8 cellular contexts compared by ENCODE assay signal in the genomic region with DNA sequence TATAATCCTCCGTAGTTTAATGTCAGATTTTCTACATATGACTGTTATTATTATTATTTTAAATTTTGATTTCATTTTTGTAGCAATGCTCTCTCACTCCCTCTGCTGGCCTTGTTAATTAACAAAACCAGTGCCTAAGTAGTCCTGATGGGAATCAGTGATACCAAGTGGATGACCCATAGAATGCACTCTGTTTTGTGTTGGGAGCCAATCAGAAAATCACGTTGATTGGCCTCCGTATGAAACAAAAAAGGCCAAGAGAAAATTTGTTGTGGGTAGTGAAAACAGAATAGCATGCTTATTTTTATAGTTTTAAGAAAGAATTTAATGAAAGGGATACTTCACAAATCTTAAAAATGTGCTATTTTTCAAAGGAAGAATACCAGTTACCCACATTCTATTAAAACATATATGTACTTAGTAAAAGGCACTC. TPM values are rescaled to one million over a fixed set of nuclear protein-coding genes. Genes with fewer than 3 reads are reported as not detected.
A peak's percentile ranks its signal among the peaks of the same experiment; 100 is the strongest.
DNase-seq lines count a peak whose midpoint lies in the region; ATAC-seq, FAIRE-seq and TF ChIP-seq lines count a peak whose summit lies in the region.

No MANE protein-coding gene starts in this region.

- peaks cover 7% of the 10 kb centered on the region; the same call in 1 of the 2 replicates for H3K27me3 ChIP-seq in PC-3 (ENCODE audit: low read length)
- H3K27me3 ChIP-seq in esophagus squamous epithelium = no peaks in the 10 kb centered on the region

- no peak overlapping the region for H3K27ac Mint-ChIP-seq in activated T-cell treated with anti-CD3 and anti-CD28 coated beads, Interleukin-2, amount 50 U/mL, for 24 hours

- no peaks in the 10 kb centered on the region for H3K9me2 ChIP-seq in PC-3 (replicated peaks; ENCODE audit: low read length)

- CTCF ChIA-PET in PC-3 (lab: Charles Lee) = interaction anchor here (1.6 kb wide), 1 partner anchor 251 kb away, joined by 5 read pairs; no protein-coding TSS in a partner anchor

- intact Hi-C loops in PC-3 (cut with micrococcal nuclease) (loop anchor here (1.0 to 10.0 kb wide), 8 partner anchors 34 to 1850 kb away; partner anchors contain the start of gene MEIS2), esophagus squamous epithelium (cut with DNase I) (loop anchor here (5.0 kb wide), 1 partner anchor 247 kb away; no protein-coding TSS in a partner anchor)

- no peak for FAIRE-seq in GM19239 (lab: Jason Lieb, UNC)

- no peak for TF ChIP-seq POLR2A in esophagus squamous epithelium (IDR thresholded peaks at IDR 0.05)

- ATAC-seq in GM21526 (IDR thresholded peaks at IDR 0.05; ENCODE audit: low FRiP score, unreplicated experiment) (peak; percentile 58), PC-3 (peak; percentile 86), GM21447 (IDR thresholded peaks at IDR 0.05; ENCODE audit: unreplicated experiment) (no peak)

- H3K9me3 Mint-ChIP-seq in activated T-cell treated with anti-CD3 and anti-CD28 coated beads, Interleukin-2, amount 50 U/mL, for 24 hours = no peaks in the 10 kb centered on the region

- no TSS peak for BruUV-seq in PC-3 (replicated peaks; lab: Mats Ljungman, UMichigan)

- no peak overlapping the region for H3K4me3 Mint-ChIP-seq in activated T-cell treated with anti-CD3 and anti-CD28 coated beads, Interleukin-2, amount 50 U/mL, for 24 hours

- H3K9me3 ChIP-seq in PC-3 (ENCODE audit: low read length) = no peaks in the 10 kb centered on the region
- H3K9me3 ChIP-seq in esophagus squamous epithelium = no peaks in the 10 kb centered on the region

- 0 out of 2 replicates have a peak overlapping the region, but pooled peaks have one; percentile 10 for H2AFZ ChIP-seq in PC-3 (ENCODE audit: low read length)

- WGBS in esophagus squamous epithelium, 2 donors = 20 to 23% methylated on average over 3 of the region's 3 CpGs

- H4K20me1 ChIP-seq in PC-3 (ENCODE audit: low read length) = no peaks in the 10 kb centered on the region

- H3K27ac ChIP-seq in PC-3 (ENCODE audit: low read length) = no peak overlapping the region
- no peak overlapping the region for H3K27ac ChIP-seq in esophagus squamous epithelium

- peaks cover 30% of the 10 kb centered on the region for H3K27me3 Mint-ChIP-seq in activated T-cell treated with anti-CD3 and anti-CD28 coated beads, Interleukin-2, amount 50 U/mL, for 24 hours

- H3K4me3 ChIP-seq in PC-3 (ENCODE audit: low read length) (no peak overlapping the region), esophagus squamous epithelium (no peak overlapping the region)

- H3F3A ChIP-seq in PC-3 (ENCODE audit: low read length, unreplicated experiment) = no peaks in the 10 kb centered on the region

- H3K4me1 Mint-ChIP-seq in activated T-cell treated with anti-CD3 and anti-CD28 coated beads, Interleukin-2, amount 50 U/mL, for 24 hours (ENCODE audit: low read depth) = no peaks in the 10 kb centered on the region

- POLR2A ChIA-PET in PC-3 (lab: Charles Lee; ENCODE audit: unreplicated experiment) = no interaction called here

- no peak overlapping the region for H3K4me2 ChIP-seq in PC-3 (ENCODE audit: low read length)

- H3K36me3 ChIP-seq in PC-3 (ENCODE audit: low read depth, low read length) (no peaks in the 10 kb centered on the region), esophagus squamous epithelium (no peaks in the 10 kb centered on the region)

- no peaks in the 10 kb centered on the region for H3K36me3 Mint-ChIP-seq in activated T-cell treated with anti-CD3 and anti-CD28 coated beads, Interleukin-2, amount 50 U/mL, for 24 hours (ENCODE audit: low read depth)

- TF ChIP-seq CTCF in AG09319 (IDR thresholded peaks at IDR 0.05; ENCODE audit: low read depth, low read length) (peak; percentile 67), PC-3 (conservative IDR thresholded peaks at IDR 0.05; ENCODE audit: low read depth, low read length) (peak; percentile 66), esophagus squamous epithelium (IDR thresholded peaks at IDR 0.05) (peak; percentile 33 to 77 (median 67))

- DNase-seq in AG09319 (ENCODE audit: extremely low read depth, low read depth) = no peak
- peak; percentile 67 for DNase-seq in PC-3
- DNase-seq in esophagus squamous epithelium (lab: John Stamatoyannopoulos, UW) = no peak
- DNase-seq in pons (ENCODE audit: low spot score) = peak; percentile 37
- no peak for DNase-seq in GM19239 (ENCODE audit: insufficient read length, low spot score)
- DNase-seq in activated T-cell treated with anti-CD3 and anti-CD28 coated beads, Interleukin-2, amount 50 U/mL, for 24 hours = no peak

- no peaks in the 10 kb centered on the region for H3K79me2 ChIP-seq in PC-3 (ENCODE audit: low read length)

- H3K9ac ChIP-seq in PC-3 (ENCODE audit: low read length) = no peak overlapping the region

- H3K4me1 ChIP-seq in PC-3 (ENCODE audit: insufficient read depth, low read length) (peaks cover 9% of the 10 kb centered on the region; the same call in 1 of the 2 replicates), esophagus squamous epithelium (no peaks in the 10 kb centered on the region)

RNA-seq across cellular contexts. Expression of gene MEIS2, which starts 34.4 kb away (rescaled TPM):
- total RNA-seq in PC-3 (2014; rRNA removed) = 10.0 and 17.5 TPM in 2 replicates
- total RNA-seq in esophagus squamous epithelium = 10 to 100 TPM in 2 of 4 donors, 1 to 10 TPM in 2; 6.6 to 26.3 (median 9.9) TPM

Comparison
In these comparisons a context has a peak if more than half of its experiments do, and no peak if none do; other contexts are left out.
1. DNase-seq: peak in PC-3 (single experiment) and pons (single experiment); none in AG09319 (single experiment), esophagus squamous epithelium (single experiment), GM19239 (single experiment) and activated T-cell treated with anti-CD3 and anti-CD28 coated beads, Interleukin-2, amount 50 U/mL, for 24 hours (single experiment).
2. Peak in every context shown above with its lines, with median percentiles within 50 percentile points of each other: CTCF ChIP-seq.